8 cellular contexts compared by ENCODE assay signal in the genomic region with DNA sequence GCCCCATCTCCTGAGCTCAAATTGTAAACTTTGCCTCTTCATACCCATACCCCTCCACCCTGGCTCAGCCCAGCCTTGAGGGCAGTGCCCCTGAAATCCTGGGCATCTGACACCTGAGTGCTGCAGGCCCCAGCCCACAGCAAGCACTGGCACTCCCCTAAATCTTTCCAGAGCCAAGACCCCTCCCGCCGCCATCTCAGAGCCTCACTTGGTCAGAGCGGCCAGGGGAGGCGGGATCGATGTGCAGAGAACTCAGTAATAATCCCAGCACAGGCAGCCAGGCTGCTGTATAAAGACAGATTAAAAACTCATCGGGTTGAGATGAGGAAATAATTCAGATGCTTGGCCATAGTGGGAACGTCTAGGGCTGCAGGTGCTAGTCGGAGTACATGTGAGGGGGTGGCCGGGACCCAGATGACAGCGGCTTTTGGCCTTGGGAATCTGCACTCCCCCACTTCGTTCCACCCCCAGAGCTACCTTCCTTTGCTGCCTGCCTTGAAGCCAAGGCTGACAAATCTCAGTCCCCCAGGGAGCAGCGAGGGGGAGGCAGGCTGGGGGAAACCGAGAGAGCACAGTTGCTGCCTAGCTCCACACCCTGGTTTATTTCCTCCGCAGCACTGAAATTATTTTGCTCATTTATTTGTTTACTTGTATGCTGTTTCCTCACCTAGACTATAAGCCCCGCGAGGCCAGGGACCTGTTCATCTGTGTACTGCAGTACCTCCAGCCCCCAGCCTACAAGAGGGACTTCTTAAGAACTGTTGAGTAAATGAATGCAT. TPM values are rescaled to one million over a fixed set of nuclear protein-coding genes. Genes with fewer than 3 reads are reported as not detected.
DNase-seq lines count a peak whose midpoint lies in the region; ATAC-seq, FAIRE-seq and TF ChIP-seq lines count a peak whose summit lies in the region.

No MANE protein-coding gene starts in this region.

- peak; percentile 72 for ATAC-seq in GM19395 (IDR thresholded peaks at IDR 0.05; ENCODE audit: unreplicated experiment)
- ATAC-seq in HG03565 (IDR thresholded peaks at IDR 0.05; ENCODE audit: unreplicated experiment) = peak; percentile 42
- ATAC-seq in HG03520 (IDR thresholded peaks at IDR 0.05; ENCODE audit: unreplicated experiment) = no peak

- H3K4me2 ChIP-seq in endothelial cell of umbilical vein (ENCODE audit: insufficient read depth, low read length) = peak overlapping the region; percentile 88

- intact Hi-C loops in endothelial cell of umbilical vein (cut with micrococcal nuclease) = loop anchor here (1.0 to 2.0 kb wide), 6 partner anchors 9 to 259 kb away; no protein-coding TSS in a partner anchor

- no peaks in the 10 kb centered on the region for H3K9me1 ChIP-seq in endothelial cell of umbilical vein (replicated peaks; ENCODE audit: control insufficient read depth, extremely low read depth, insufficient read depth, low read length)

- peaks cover 5% of the 10 kb centered on the region for H3K4me1 ChIP-seq in endothelial cell of umbilical vein (ENCODE audit: control insufficient read depth, extremely low read depth, insufficient read depth, low read length)

- no peak overlapping the region for H2AFZ ChIP-seq in endothelial cell of umbilical vein (ENCODE audit: low read depth, low read length)

- no peaks in the 10 kb centered on the region for H3K79me2 ChIP-seq in endothelial cell of umbilical vein (ENCODE audit: control insufficient read depth, insufficient read depth, low read length)

- FAIRE-seq in endothelial cell of umbilical vein (lab: Jason Lieb, UNC) = no peak

- no peaks in the 10 kb centered on the region for H3K9me3 ChIP-seq in endothelial cell of umbilical vein (replicated peaks; ENCODE audit: control insufficient read depth, insufficient read depth, low read length)

- BruUV-seq in endothelial cell of umbilical vein (replicated peaks; lab: Mats Ljungman, UMichigan) = no TSS peak

- no peak for TF ChIP-seq CTCF in endothelial cell of umbilical vein (IDR thresholded peaks at IDR 0.05; ENCODE audit: extremely low read depth in 1 of 2, insufficient read depth in 1 of 2, low read depth in 1 of 2, low read length in 2 of 2)

- dilution Hi-C loops in endothelial cell of umbilical vein (cut with MboI; ENCODE audit: extremely low pct_ligation_motif_present, low sequenced_read_pairs) = no loop called here

- H4K20me1 ChIP-seq in endothelial cell of umbilical vein (replicated peaks; ENCODE audit: control insufficient read depth, extremely low read depth, insufficient read depth, low read length) = no peaks in the 10 kb centered on the region

- peaks cover 19 to 33% of the 10 kb centered on the region in 2 experiments for H3K27me3 ChIP-seq in endothelial cell of umbilical vein (ENCODE audit: control insufficient read depth in 2 of 2, insufficient read depth in 2 of 2, low read length in 2 of 2)

- TF ChIP-seq POLR2A in endothelial cell of umbilical vein (IDR thresholded peaks at IDR 0.05; ENCODE audit: low read depth, low read length) (no peak), erythroblast (IDR thresholded peaks at IDR 0.05; ENCODE audit: low read length) (no peak)

- no peak overlapping the region for H3K4me3 ChIP-seq in endothelial cell of umbilical vein (replicated peaks in 1 of 3; ENCODE audit: insufficient read depth in 1 of 3, low read depth in 1 of 3, low read length in 3 of 3)

- DNase-seq in Ammon's horn (ENCODE audit: low spot score) = peak; percentile 35
- DNase-seq in endothelial cell of umbilical vein (ENCODE audit: low read depth, low spot score) = no peak
- no peak for DNase-seq in erythroblast (lab: John Stamatoyannopoulos, UW)
- DNase-seq in medulla oblongata (ENCODE audit: extremely low spot score) = no peak
- DNase-seq in dedifferentiated amniotic fluid mesenchymal stem cell (ENCODE audit: extremely low spot score) = no peak

- CTCF ChIA-PET in endothelial cell of umbilical vein (lab: Charles Lee) = interaction anchor here (0.6 to 7.0 kb wide), 13 partner anchors 9 to 441 kb away, joined by 3 to 184 read pairs (median 4); a partner anchor contains a TSS

- POLR2A ChIA-PET in endothelial cell of umbilical vein (lab: Charles Lee) = no interaction called here

- no peak overlapping the region for H3K27ac ChIP-seq in endothelial cell of umbilical vein (ENCODE audit: insufficient read depth, low read depth, low read length)

- H3K9ac ChIP-seq in endothelial cell of umbilical vein (replicated peaks; ENCODE audit: extremely low read depth, insufficient read depth, low read length) = no peak overlapping the region

- H3K36me3 ChIP-seq in endothelial cell of umbilical vein (ENCODE audit: control insufficient read depth in 2 of 2, extremely low read depth in 1 of 2, insufficient read depth in 2 of 2, low read length in 2 of 2) = no peaks in the 10 kb centered on the region

TF ChIP-seq in endothelial cell of umbilical vein, 7 proteins besides CTCF, POLR2A, EP300 and RAD21:
- TF ChIP-seq POLR2AphosphoS5 (IDR thresholded peaks at IDR 0.05; ENCODE audit: insufficient read depth, low read depth, low read length) (no peak), EZH2 (IDR thresholded peaks at IDR 0.05; ENCODE audit: borderline replicate concordance, low read depth, low read length, severe bottlenecking) (peak; percentile 16)
TF ChIP-seq in endothelial cell of umbilical vein: peak in this region for 1.

RNA-seq across cellular contexts. Expression of a gene that starts 19.5 kb away (rescaled TPM):
- 136 and 142 TPM in 2 replicates for total RNA-seq in endothelial cell of umbilical vein
- polyA plus RNA-seq in endothelial cell of umbilical vein = 60.6 and 62.1 TPM in 2 replicates
- 58.7 and 63.2 TPM in 2 replicates for polyA plus RNA-seq in endothelial cell of umbilical vein (2011; cell fraction: cytosol; rRNA removed)
- polyA plus RNA-seq in endothelial cell of umbilical vein (2011; cell fraction: nucleus; rRNA removed) = 270 and 334 TPM in 2 replicates
- polyA plus RNA-seq in endothelial cell of umbilical vein (2012) = 91.3 and 94.0 TPM in 2 replicates
- 100 and 107 TPM in 2 replicates for polyA minus RNA-seq in endothelial cell of umbilical vein
- polyA minus RNA-seq in endothelial cell of umbilical vein (2011; cell fraction: cytosol; rRNA and poly(A)+ RNA removed) = 3.4 TPM
- polyA minus RNA-seq in endothelial cell of umbilical vein (2011; cell fraction: nucleus; rRNA and poly(A)+ RNA removed) = 105 and 115 TPM in 2 replicates

RNA-seq across cellular contexts. Expression of a gene that starts 50.3 kb away (rescaled TPM):
- 37.0 and 37.1 TPM in 2 replicates for total RNA-seq in endothelial cell of umbilical vein
- 34.8 and 35.1 TPM in 2 replicates for polyA plus RNA-seq in endothelial cell of umbilical vein
- polyA plus RNA-seq in endothelial cell of umbilical vein (2011; cell fraction: cytosol; rRNA removed) = 11.9 and 19.6 TPM in 2 replicates
- 319 and 330 TPM in 2 replicates for polyA plus RNA-seq in endothelial cell of umbilical vein (2011; cell fraction: nucleus; rRNA removed)
- 26.0 and 32.5 TPM in 2 replicates for polyA plus RNA-seq in endothelial cell of umbilical vein (2012)
- 27.4 and 30.0 TPM in 2 replicates for polyA minus RNA-seq in endothelial cell of umbilical vein
- polyA minus RNA-seq in endothelial cell of umbilical vein (2011; cell fraction: cytosol; rRNA and poly(A)+ RNA removed) = 1.6 TPM
- 49.2 and 52.4 TPM in 2 replicates for polyA minus RNA-seq in endothelial cell of umbilical vein (2011; cell fraction: nucleus; rRNA and poly(A)+ RNA removed)
